In the genomic region with DNA sequence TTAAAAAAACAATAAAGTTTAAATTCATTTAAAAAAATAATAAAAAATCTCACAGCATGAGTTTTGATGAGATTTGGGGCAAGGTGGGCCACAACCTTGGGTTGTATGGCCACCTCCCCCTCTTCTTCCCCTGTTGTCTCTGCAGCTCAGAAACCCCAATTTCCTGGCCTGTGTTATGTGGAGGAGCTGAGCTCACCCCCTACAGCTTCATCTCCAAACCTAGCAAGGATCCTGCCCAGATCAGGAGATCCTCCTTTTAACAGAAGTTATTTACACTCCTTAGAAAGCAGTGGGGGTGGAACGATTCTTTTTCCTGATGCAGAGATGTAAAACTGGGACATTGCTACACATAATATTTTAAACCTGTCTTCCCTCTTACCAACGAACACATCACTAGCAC, we compare ENCODE assay signal across 18 cellular contexts. TPM values are rescaled to one million over a fixed set of nuclear protein-coding genes. Genes with fewer than 3 reads are reported as not detected.
DNase-seq lines count a peak whose midpoint lies in the region; ATAC-seq, FAIRE-seq and TF ChIP-seq lines count a peak whose summit lies in the region.
"Had no signal": no experiment of that assay in that cellular context is flagged by ENCODE, and none has a peak within 500 bp of the region (broad histone marks: within the 10 kb centered on the region; RNA-seq: fewer than 3 reads in every experiment).

No MANE protein-coding gene starts in this region.

- intact Hi-C loops in spleen (cut with DNase I; ENCODE audit: low total_unique reads) (no loop called here), left lung (cut with DNase I) (no loop called here)

- FAIRE-seq in GM19239 (lab: Jason Lieb, UNC), result no peak
- FAIRE-seq: astrocyte, H1, kidney had no signal

- no peak for TF ChIP-seq POLR2A in spleen (IDR thresholded peaks at IDR 0.05)

- WGBS in spleen, 5 donors, result 23 to 41% (median 38%) methylated on average over 2 of the region's 2 CpGs

- H3K36me3 ChIP-seq in SJSA1 (no peaks in the 10 kb centered on the region), spleen (no peaks in the 10 kb centered on the region), left lung (no peaks in the 10 kb centered on the region)
- H3K36me3 ChIP-seq: tibial nerve had no signal

- H3K9me3 ChIP-seq in SJSA1 (replicated peaks) (no peaks in the 10 kb centered on the region), spleen (no peaks in the 10 kb centered on the region), left lung (no peaks in the 10 kb centered on the region)
- H3K9me3 ChIP-seq: tibial nerve had no signal

- H3K27ac Mint-ChIP-seq in activated T-cell treated with anti-CD3 and anti-CD28 coated beads, Interleukin-2, amount 50 U/mL, for 72 hours, result peak overlapping the region; percentile 74
- peak overlapping the region; percentile 60 for H3K27ac Mint-ChIP-seq in activated naive CD8-positive, alpha-beta T cell treated with anti-CD3 and anti-CD28 coated beads, Interleukin-2, amount 50 U/mL, for 24 hours
- H3K27ac Mint-ChIP-seq: endodermal cell had no signal

- no peak for ATAC-seq in activated T-cell treated with anti-CD3 and anti-CD28 coated beads, Interleukin-2, amount 50 U/mL, for 72 hours (replicated peaks in 1 of 2)
- ATAC-seq in activated naive CD8-positive, alpha-beta T cell treated with anti-CD3 and anti-CD28 coated beads, Interleukin-2, amount 50 U/mL, for 24 hours, result no peak
- no peak for ATAC-seq in left lung

- H3K27ac ChIP-seq in SJSA1 (peak overlapping the region; percentile 91), spleen (peak overlapping the region in 3 of 8 donors; percentile 33 to 60 (median 42)), left lung (peak overlapping the region in 1 of 2 donors; percentile 70)
- H3K27ac ChIP-seq: PC-9, tibial nerve had no signal

- no peaks in the 10 kb centered on the region for H3K9me3 Mint-ChIP-seq in activated T-cell treated with anti-CD3 and anti-CD28 coated beads, Interleukin-2, amount 50 U/mL, for 72 hours
- no peaks in the 10 kb centered on the region for H3K9me3 Mint-ChIP-seq in activated naive CD8-positive, alpha-beta T cell treated with anti-CD3 and anti-CD28 coated beads, Interleukin-2, amount 50 U/mL, for 24 hours

- peak overlapping the region; percentile 35 to 64 for H3K4me3 Mint-ChIP-seq in activated T-cell treated with anti-CD3 and anti-CD28 coated beads, Interleukin-2, amount 50 U/mL, for 72 hours
- H3K4me3 Mint-ChIP-seq in activated naive CD8-positive, alpha-beta T cell treated with anti-CD3 and anti-CD28 coated beads, Interleukin-2, amount 50 U/mL, for 24 hours, result no peak overlapping the region
- H3K4me3 Mint-ChIP-seq: endodermal cell had no signal

- TF ChIP-seq CTCF in spleen (IDR thresholded peaks at IDR 0.05 in 8 of 11, conservative IDR thresholded peaks at IDR 0.05 in 3 of 11), result no peak
- TF ChIP-seq CTCF in left lung (IDR thresholded peaks at IDR 0.05), result no peak

- H3K36me3 Mint-ChIP-seq in activated T-cell treated with anti-CD3 and anti-CD28 coated beads, Interleukin-2, amount 50 U/mL, for 72 hours (ENCODE audit: insufficient read depth in 2 of 2), result peaks cover 3 to 4% of the 10 kb centered on the region in 2 donors
- peaks cover 1% of the 10 kb centered on the region for H3K36me3 Mint-ChIP-seq in activated naive CD8-positive, alpha-beta T cell treated with anti-CD3 and anti-CD28 coated beads, Interleukin-2, amount 50 U/mL, for 24 hours (ENCODE audit: low read depth)

- no peak for DNase-seq in activated T-cell treated with anti-CD3 and anti-CD28 coated beads, Interleukin-2, amount 50 U/mL, for 72 hours
- no peak for DNase-seq in activated T-cell treated with anti-CD3 and anti-CD28 coated beads, Interleukin-2, amount 50 U/mL, for 1 hour
- DNase-seq in SJSA1 (ENCODE audit: low read depth in 1 of 2, low spot score in 2 of 2), result no peak
- no peak for DNase-seq in activated naive CD8-positive, alpha-beta T cell treated with anti-CD3 and anti-CD28 coated beads, Interleukin-2, amount 50 U/mL, for 24 hours
- peak; percentile 17 for DNase-seq in spleen
- DNase-seq in GM19239 (ENCODE audit: insufficient read length, low spot score), result no peak
- no peak for DNase-seq in left lung
- no peak for DNase-seq in activated CD4-positive, CD25-positive, alpha-beta regulatory T cell (lab: John Stamatoyannopoulos, UW)
- DNase-seq: kidney, NCI-H1436 treated with DMSO at 0.1 percent for 48 hours, NCI-H2227 treated with DMSO at 0.1 percent for 48 hours had no signal

- H3K4me1 Mint-ChIP-seq in activated T-cell treated with anti-CD3 and anti-CD28 coated beads, Interleukin-2, amount 50 U/mL, for 72 hours (ENCODE audit: low read depth), result peaks cover 67% of the 10 kb centered on the region
- H3K4me1 Mint-ChIP-seq in activated naive CD8-positive, alpha-beta T cell treated with anti-CD3 and anti-CD28 coated beads, Interleukin-2, amount 50 U/mL, for 24 hours, result peaks cover 57% of the 10 kb centered on the region

- H3K27me3 ChIP-seq in SJSA1 (replicated peaks) (no peaks in the 10 kb centered on the region), spleen (replicated peaks in 1 of 7) (no peaks in the 10 kb centered on the region), left lung (no peaks in the 10 kb centered on the region)
- H3K27me3 ChIP-seq: tibial nerve had no signal

- no peak overlapping the region for H3K4me3 ChIP-seq in SJSA1
- H3K4me3 ChIP-seq in spleen, result no peak overlapping the region
- H3K4me3 ChIP-seq in left lung, result no peak overlapping the region
- H3K4me3 ChIP-seq: PC-9, tibial nerve had no signal

- no peaks in the 10 kb centered on the region for H3K27me3 Mint-ChIP-seq in activated T-cell treated with anti-CD3 and anti-CD28 coated beads, Interleukin-2, amount 50 U/mL, for 72 hours (ENCODE audit: low read depth)
- H3K27me3 Mint-ChIP-seq in activated naive CD8-positive, alpha-beta T cell treated with anti-CD3 and anti-CD28 coated beads, Interleukin-2, amount 50 U/mL, for 24 hours, result no peaks in the 10 kb centered on the region

- peaks cover 64% of the 10 kb centered on the region for H3K4me1 ChIP-seq in SJSA1 (replicated peaks)
- H3K4me1 ChIP-seq in spleen, result peaks cover 9 to 77% (median 51%) of the 10 kb centered on the region in 6 donors
- H3K4me1 ChIP-seq in left lung, result peaks cover 0 to 53% of the 10 kb centered on the region in 2 donors

RNA-seq across cellular contexts. Expression of gene SH2D4B, which starts 6.9 kb away (rescaled TPM):
- under 1 TPM; 0.34 to 0.46 TPM for total RNA-seq in activated T-cell treated with anti-CD3 and anti-CD28 coated beads, Interleukin-2, amount 50 U/mL, for 72 hours
- total RNA-seq in SJSA1 (2014; rRNA removed; shearing (Covaris generic)), result 0.08 TPM in 1 of 2 replicates, not detected in the other
- total RNA-seq in spleen, result under 1 TPM in 5 of 7 donors, not detected in 2; 0.11 to 0.46 (median 0.21) TPM
- under 1 TPM; 0.08 to 0.11 (median 0.10) TPM for polyA plus RNA-seq in spleen
- under 1 TPM; 0.23 to 0.37 TPM for total RNA-seq in left lung
- total RNA-seq: MCF 10A, pulmonary artery endothelial cell, tibial nerve had no signal
